17 cellular contexts compared by ENCODE assay signal in genomic region chr5:63170496-63170895, GRCh38.
DNase-seq lines count a peak whose midpoint lies in the region; ATAC-seq and TF ChIP-seq lines count a peak whose summit lies in the region.
"Had no signal": no experiment of that assay in that cellular context is flagged by ENCODE, and none has a peak within 500 bp of the region (broad histone marks: within the 10 kb centered on the region; RNA-seq: fewer than 3 reads in every experiment).

No MANE protein-coding gene starts in this region.

- peak overlapping the region; percentile 76; the same call in 1 of the 2 replicates for H3K27ac Mint-ChIP-seq in WTC11
- H3K27ac Mint-ChIP-seq: CD4-positive, CD25-positive, alpha-beta regulatory T cell; CD8-positive, alpha-beta memory T cell; HFFc6 had no signal

- H3K4me3 ChIP-seq in neuronal stem cell (ENCODE audit: low read length in 2 of 2) (no peak overlapping the region), breast epithelium (no peak overlapping the region)
- H3K4me3 ChIP-seq: GM23248 had no signal

- H2BK12ac ChIP-seq in neuronal stem cell (ENCODE audit: low read length): no peak overlapping the region

- TF ChIP-seq POLR2A in breast epithelium (IDR thresholded peaks at IDR 0.05): no peak

- no peak overlapping the region for H3K4me3 Mint-ChIP-seq in WTC11
- H3K4me3 Mint-ChIP-seq: CD4-positive, CD25-positive, alpha-beta regulatory T cell; CD8-positive, alpha-beta memory T cell; HFFc6 had no signal

- H3K4me2 ChIP-seq in neuronal stem cell (ENCODE audit: insufficient read depth, low read length, poor library complexity, severe bottlenecking): no peak overlapping the region

- H3K4ac ChIP-seq in neuronal stem cell (ENCODE audit: low read length): no peak overlapping the region

- no peak overlapping the region for H3K23ac ChIP-seq in neuronal stem cell (ENCODE audit: low read depth, low read length, poor library complexity)

- DNase-seq in WTC11 (ENCODE audit: low spot score) (no peak), left kidney (ENCODE audit: low read depth, low spot score) (peak; percentile 56), neuronal stem cell (ENCODE audit: low spot score) (no peak), breast epithelium (ENCODE audit: low spot score in 2 of 2) (no peak), UCSD-AML1 (lab: John Stamatoyannopoulos, UW; ENCODE audit: unreplicated experiment) (no peak), RKO (ENCODE audit: low spot score) (no peak)
- DNase-seq: ACHN; BE2C; C1 segment of cervical spinal cord; CD4-positive, CD25-positive, alpha-beta regulatory T cell; CD8-positive, alpha-beta memory T cell; COR-L47; GM23248; H7; HFFc6 had no signal

- H2BK15ac ChIP-seq in neuronal stem cell (ENCODE audit: low read length): no peak overlapping the region

- H3K18ac ChIP-seq in neuronal stem cell (ENCODE audit: low read length): no peak overlapping the region

- WGBS in neuronal stem cell (ENCODE audit: extremely low coverage in 2 of 2, insufficient read length in 2 of 2, insufficient replicate concordance in 1 of 2), 2 donors: no CpG with 5 or more reads among the region's 6 CpGs

- no peaks in the 10 kb centered on the region for H3K36me3 ChIP-seq in neuronal stem cell (replicated peaks in 1 of 2; ENCODE audit: control insufficient read depth in 2 of 2, insufficient read depth in 2 of 2, low read length in 2 of 2)
- no peaks in the 10 kb centered on the region for H3K36me3 ChIP-seq in breast epithelium
- H3K36me3 ChIP-seq: BE2C had no signal

- no peaks in the 10 kb centered on the region for H3K79me1 ChIP-seq in neuronal stem cell (ENCODE audit: low read depth, low read length)

- H2BK5ac ChIP-seq in neuronal stem cell (ENCODE audit: low read length): no peak overlapping the region

- no peaks in the 10 kb centered on the region for H3K36me3 Mint-ChIP-seq in WTC11
- H3K36me3 Mint-ChIP-seq: CD4-positive, CD25-positive, alpha-beta regulatory T cell; CD8-positive, alpha-beta memory T cell had no signal

- H3K14ac ChIP-seq in neuronal stem cell (ENCODE audit: low read length): no peak overlapping the region

- H2AK5ac ChIP-seq in neuronal stem cell (ENCODE audit: low read depth, low read length): no peak overlapping the region

- H4K8ac ChIP-seq in neuronal stem cell (ENCODE audit: low read depth, low read length): no peak overlapping the region

- CTCF ChIA-PET in WTC11 (lab: Charles Lee): no interaction called here

- intact Hi-C loops in breast epithelium (cut with DNase I; ENCODE audit: low total_unique reads): no loop called here

- no peaks in the 10 kb centered on the region for H3K27me3 ChIP-seq in neuronal stem cell (ENCODE audit: control insufficient read depth in 3 of 3, insufficient read depth in 3 of 3, low read depth in 1 of 3, low read length in 3 of 3)
- no peaks in the 10 kb centered on the region for H3K27me3 ChIP-seq in breast epithelium
- H3K27me3 ChIP-seq: BE2C had no signal

- no peak overlapping the region for H3K9ac ChIP-seq in neuronal stem cell (ENCODE audit: low read depth, low read length, poor library complexity)
- H3K9ac ChIP-seq: GM23248 had no signal

- H3K9me3 Mint-ChIP-seq in WTC11: peaks cover 8% of the 10 kb centered on the region

- H3K9me3 ChIP-seq in neuronal stem cell (replicated peaks in 1 of 2; ENCODE audit: control insufficient read depth in 2 of 2, insufficient read depth in 1 of 2, low read depth in 1 of 2, low read length in 2 of 2): no peaks in the 10 kb centered on the region
- no peaks in the 10 kb centered on the region for H3K9me3 ChIP-seq in breast epithelium
- H3K9me3 ChIP-seq: BE2C had no signal

- H3K4me1 ChIP-seq in neuronal stem cell (ENCODE audit: control insufficient read depth in 2 of 2, insufficient read depth in 1 of 2, low read depth in 1 of 2, low read length in 2 of 2) (peaks cover 0 to 4% of the 10 kb centered on the region in 2 donors), breast epithelium (no peaks in the 10 kb centered on the region)
- H3K4me1 ChIP-seq: BE2C had no signal

- no peaks in the 10 kb centered on the region for H3K27me3 Mint-ChIP-seq in WTC11 (ENCODE audit: low read depth)
- H3K27me3 Mint-ChIP-seq: CD4-positive, CD25-positive, alpha-beta regulatory T cell; CD8-positive, alpha-beta memory T cell had no signal

- H2BK120ac ChIP-seq in neuronal stem cell (ENCODE audit: low read depth, low read length): no peak overlapping the region

- peaks cover 13% of the 10 kb centered on the region for H3K4me1 Mint-ChIP-seq in WTC11
- H3K4me1 Mint-ChIP-seq: CD4-positive, CD25-positive, alpha-beta regulatory T cell; CD8-positive, alpha-beta memory T cell had no signal

- no peak overlapping the region for H4K91ac ChIP-seq in neuronal stem cell (ENCODE audit: low read depth, low read length, poor library complexity)

- ATAC-seq in WTC11: peak; percentile 58; the same call in 1 of the 2 replicates
- ATAC-seq: HCT116 had no signal

- no peak overlapping the region for H2AFZ ChIP-seq in neuronal stem cell (ENCODE audit: low read length)
- H2AFZ ChIP-seq: GM23248 had no signal

- POLR2A ChIA-PET in WTC11 (lab: Charles Lee): no interaction called here

- H3K27ac ChIP-seq in neuronal stem cell (replicated peaks; ENCODE audit: low read length) (peak overlapping the region; percentile 27), breast epithelium (no peak overlapping the region)
- H3K27ac ChIP-seq: GM23248, HL-60 had no signal

- TF ChIP-seq CTCF in WTC11 (IDR thresholded peaks at IDR 0.05) (no peak), breast epithelium (IDR thresholded peaks at IDR 0.05) (no peak)

TF ChIP-seq in WTC11, 78 proteins besides CTCF, POLR2A, EP300 and RAD21:
- TF ChIP-seq GRHL2 (CRISPR knock-in tag; IDR thresholded peaks at IDR 0.05; ENCODE audit: insufficient replicate concordance, severe bottlenecking) (no peak), ATF6 (CRISPR knock-in tag; IDR thresholded peaks at IDR 0.05) (no peak), SP1 (CRISPR knock-in tag; conservative IDR thresholded peaks at IDR 0.05) (no peak), HMGXB4 (CRISPR knock-in tag; IDR thresholded peaks at IDR 0.05) (no peak), CREM (CRISPR knock-in tag; IDR thresholded peaks at IDR 0.05) (no peak), IRF2 (CRISPR knock-in tag; IDR thresholded peaks at IDR 0.05; ENCODE audit: borderline replicate concordance, low read depth) (no peak), RORB (CRISPR knock-in tag; IDR thresholded peaks at IDR 0.05) (no peak), AR (CRISPR knock-in tag; IDR thresholded peaks at IDR 0.05) (no peak), RELA (CRISPR knock-in tag; IDR thresholded peaks at IDR 0.05; ENCODE audit: borderline replicate concordance) (no peak), NFATC4 (CRISPR knock-in tag; IDR thresholded peaks at IDR 0.05) (no peak), KAT7 (CRISPR knock-in tag; IDR thresholded peaks at IDR 0.05; ENCODE audit: borderline replicate concordance) (no peak), ATF1 (CRISPR knock-in tag; IDR thresholded peaks at IDR 0.05) (no peak), ZNF138 (CRISPR knock-in tag; conservative IDR thresholded peaks at IDR 0.05) (no peak), SMAD4 (CRISPR knock-in tag; IDR thresholded peaks at IDR 0.05) (no peak), NFYB (CRISPR knock-in tag; conservative IDR thresholded peaks at IDR 0.05; ENCODE audit: low read depth) (no peak)
